9 cellular contexts compared by ENCODE assay signal in genomic region chr3:105828703-105829102, GRCh38. TPM values are rescaled to one million over a fixed set of nuclear protein-coding genes. Genes with fewer than 3 reads are reported as not detected.
DNase-seq lines count a peak whose midpoint lies in the region; ATAC-seq, FAIRE-seq and TF ChIP-seq lines count a peak whose summit lies in the region.
"Had no signal": no experiment of that assay in that cellular context is flagged by ENCODE, and none has a peak within 500 bp of the region (broad histone marks: within the 10 kb centered on the region; RNA-seq: fewer than 3 reads in every experiment).

No MANE protein-coding gene starts in this region.

- TF ChIP-seq CTCF in activated CD8-positive, alpha-beta T cell treated with anti-CD3 and anti-CD28 coated beads for 36 hours (IDR thresholded peaks at IDR 0.05), result no peak
- TF ChIP-seq CTCF in natural killer cell (IDR thresholded peaks at IDR 0.05), result no peak

- CTCF ChIA-PET in activated CD8-positive, alpha-beta T cell treated with anti-CD3 and anti-CD28 coated beads for 36 hours (lab: Charles Lee), result interaction anchor here (0.7 to 1.3 kb wide), 3 partner anchors 16 to 66 kb away, joined by 3 read pairs; no protein-coding TSS in a partner anchor

- H3K4me1 Mint-ChIP-seq in activated CD8-positive, alpha-beta T cell treated with anti-CD3 and anti-CD28 coated beads for 36 hours (ENCODE audit: low read depth), result peaks cover 82% of the 10 kb centered on the region
- H3K4me1 Mint-ChIP-seq in natural killer cell, result peaks cover 82% of the 10 kb centered on the region in 2 donors

- H3K27ac Mint-ChIP-seq in activated CD8-positive, alpha-beta T cell treated with anti-CD3 and anti-CD28 coated beads for 36 hours, result peak overlapping the region; percentile 97
- peak overlapping the region; percentile 83 for H3K27ac Mint-ChIP-seq in natural killer cell

- no peak for FAIRE-seq in GM12891 (lab: Jason Lieb, UNC)

- ATAC-seq in GM18511 (IDR thresholded peaks at IDR 0.05; ENCODE audit: unreplicated experiment) (peak; percentile 74), GM21619 (IDR thresholded peaks at IDR 0.05; ENCODE audit: unreplicated experiment) (peak; percentile 49), natural killer cell (peak; percentile 63 to 84 (median 74)), GM18873 (IDR thresholded peaks at IDR 0.05; ENCODE audit: low FRiP score, unreplicated experiment) (no peak)
- ATAC-seq in activated CD8-positive, alpha-beta T cell treated with anti-CD3 and anti-CD28 coated beads for 36 hours, result peak; percentile 29

- DNase-seq in activated CD8-positive, alpha-beta T cell treated with anti-CD3 and anti-CD28 coated beads for 36 hours, result no peak
- no peak for DNase-seq in natural killer cell
- no peak for DNase-seq in globus pallidus (ENCODE audit: low spot score)
- DNase-seq in OCI-M2 (lab: John Stamatoyannopoulos, UW; ENCODE audit: unreplicated experiment), result no peak
- no peak for DNase-seq in GM12891 (ENCODE audit: insufficient read length, low spot score)
- DNase-seq: NCI-H1694 treated with DMSO at 0.1 percent for 48 hours had no signal

- no peak for TF ChIP-seq POLR2A in GM12891 (IDR thresholded peaks at IDR 0.05; ENCODE audit: low read depth, low read length)

- intact Hi-C loops in activated CD8-positive, alpha-beta T cell treated with anti-CD3 and anti-CD28 coated beads for 36 hours (cut with micrococcal nuclease), result loop anchor here (5.0 to 10.0 kb wide), 3 partner anchors 39 to 506 kb away; partner anchors contain the start of gene CBLB
- intact Hi-C loops in natural killer cell (cut with micrococcal nuclease), result loop anchor here (1.0 to 2.0 kb wide), 4 partner anchors 16 to 76 kb away; no protein-coding TSS in a partner anchor

- no peaks in the 10 kb centered on the region for H3K27me3 Mint-ChIP-seq in activated CD8-positive, alpha-beta T cell treated with anti-CD3 and anti-CD28 coated beads for 36 hours
- no peaks in the 10 kb centered on the region for H3K27me3 Mint-ChIP-seq in natural killer cell (ENCODE audit: low read depth in 2 of 2)

- POLR2A ChIA-PET in activated CD8-positive, alpha-beta T cell treated with anti-CD3 and anti-CD28 coated beads for 36 hours (lab: Charles Lee), result interaction anchor here (0.6 to 4.5 kb wide), 8 partner anchors 23 to 506 kb away, joined by 3 to 33 read pairs (median 5); partner anchors contain the start of gene CBLB

- peak overlapping the region; percentile 18 for H3K4me3 Mint-ChIP-seq in activated CD8-positive, alpha-beta T cell treated with anti-CD3 and anti-CD28 coated beads for 36 hours
- H3K4me3 Mint-ChIP-seq in natural killer cell, result peak overlapping the region; percentile 80

- H3K36me3 Mint-ChIP-seq in activated CD8-positive, alpha-beta T cell treated with anti-CD3 and anti-CD28 coated beads for 36 hours (ENCODE audit: low read depth), result peaks cover 65% of the 10 kb centered on the region
- H3K36me3 Mint-ChIP-seq in natural killer cell, result peaks cover 12% of the 10 kb centered on the region

- no peaks in the 10 kb centered on the region for H3K9me3 Mint-ChIP-seq in activated CD8-positive, alpha-beta T cell treated with anti-CD3 and anti-CD28 coated beads for 36 hours
- H3K9me3 Mint-ChIP-seq in natural killer cell, result no peaks in the 10 kb centered on the region

TF ChIP-seq in GM12891, 5 proteins besides CTCF, POLR2A, EP300 and RAD21:
- no peak for TF ChIP-seq POLR2AphosphoS5 (IDR thresholded peaks at IDR 0.05; ENCODE audit: low read depth, low read length)
- TF ChIP-seq POU2F2 (IDR thresholded peaks at IDR 0.05; ENCODE audit: low read depth, low read length), result no peak
- TF ChIP-seq TAF1 (IDR thresholded peaks at IDR 0.05; ENCODE audit: low read depth, low read length), result no peak
- no peak for TF ChIP-seq SPI1 (IDR thresholded peaks at IDR 0.05; ENCODE audit: low read depth, low read length)
- no peak for TF ChIP-seq PAX5 (IDR thresholded peaks at IDR 0.05; ENCODE audit: insufficient read depth, low read length, severe bottlenecking)

RNA-seq across cellular contexts. Expression of gene CBLB, which starts 40.1 kb away (rescaled TPM):
- 100 to 1,000 TPM; 104 to 113 TPM for total RNA-seq in activated CD8-positive, alpha-beta T cell treated with anti-CD3 and anti-CD28 coated beads for 36 hours
- 100 to 1,000 TPM; 180 to 287 (median 230) TPM for total RNA-seq in natural killer cell
- polyA plus RNA-seq in GM12891 (2012; ENCODE audit: low read depth, missing spikeins), result 27.6 TPM
